13 cellular contexts compared by ENCODE assay signal in the genomic region with DNA sequence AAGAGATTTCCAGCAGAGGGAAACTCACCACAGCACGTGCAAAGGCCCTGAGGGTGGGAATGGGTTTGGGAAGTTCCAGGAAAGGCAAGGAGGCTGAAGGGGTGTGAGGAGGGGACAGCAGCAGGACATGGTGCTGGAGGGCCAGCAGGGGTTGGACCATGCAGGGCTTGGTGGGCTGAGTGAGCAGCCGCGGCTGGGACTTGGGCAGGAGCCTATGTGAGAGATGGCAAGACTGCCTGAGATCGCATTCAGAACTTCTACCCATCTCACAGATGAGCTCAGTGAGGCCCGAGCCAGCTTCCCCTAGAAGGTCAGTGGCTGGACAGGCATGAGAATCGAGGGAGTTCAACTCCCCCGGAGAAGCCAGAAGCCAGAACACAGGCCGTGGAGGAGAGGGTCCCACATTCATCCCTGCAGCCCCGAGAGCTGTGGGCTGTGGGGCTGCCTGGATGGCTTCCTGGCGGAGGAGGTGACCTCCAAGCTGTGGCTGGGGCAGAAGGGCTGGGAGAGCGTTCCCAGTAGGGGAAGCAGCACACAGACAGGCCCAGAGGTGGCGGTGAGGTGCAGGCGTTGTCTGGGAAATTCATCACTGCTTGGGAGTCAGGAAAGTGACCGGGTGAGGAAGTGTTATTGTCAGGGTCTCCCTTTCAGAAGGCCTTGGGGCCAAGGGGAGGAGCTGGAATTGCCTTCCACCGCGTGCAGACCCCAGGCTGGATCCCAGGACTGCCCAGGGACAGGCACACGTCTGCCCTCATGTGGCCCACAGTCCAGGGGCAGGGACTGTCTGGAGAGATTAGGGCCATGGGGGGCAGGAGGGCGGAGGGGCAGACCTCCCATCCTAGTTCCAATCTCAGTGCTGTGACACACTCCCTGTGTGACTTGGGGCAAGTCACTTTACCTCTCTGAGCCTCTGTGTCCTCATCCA.
A peak's percentile ranks its signal among the peaks of the same experiment; 100 is the strongest.
DNase-seq lines count a peak whose midpoint lies in the region; ATAC-seq, FAIRE-seq and TF ChIP-seq lines count a peak whose summit lies in the region.
"Had no signal": no experiment of that assay in that cellular context is flagged by ENCODE, and none has a peak within 500 bp of the region (broad histone marks: within the 10 kb centered on the region; RNA-seq: fewer than 3 reads in every experiment).

No MANE protein-coding gene starts in this region.

- H3K9me3 ChIP-seq in H1 (ENCODE audit: insufficient read depth in 2 of 2, low read depth in 1 of 2, low read length in 1 of 2), result no peaks in the 10 kb centered on the region
- H3K9me3 ChIP-seq in trophoblast cell (ENCODE audit: insufficient read depth, low read depth, low read length), result peaks cover 6% of the 10 kb centered on the region

- H3K27me3 ChIP-seq in H1 (replicated peaks in 1 of 4; ENCODE audit: control insufficient read depth in 3 of 4, extremely low read depth in 1 of 4, insufficient read depth in 3 of 4, low read length in 3 of 4) (no peaks in the 10 kb centered on the region), trophoblast cell (ENCODE audit: insufficient read depth, low read length) (no peaks in the 10 kb centered on the region)

- no peak overlapping the region for H3K56ac ChIP-seq in H1 (replicated peaks; ENCODE audit: insufficient read length, low read depth, low read length)

- H4K91ac ChIP-seq in H1 (replicated peaks; ENCODE audit: insufficient read length, low read length) (no peak overlapping the region), trophoblast cell (ENCODE audit: low read depth, low read length) (peak overlapping the region; percentile 15)

- no peak for DNase-seq in natural killer cell treated with Interleukin-12 subunit alpha and Interleukin-12 subunit beta and Interleukin-15 and Interleukin-18, amount 100 ng/mL, for 72 hours (ENCODE audit: low spot score)
- DNase-seq in natural killer cell (no peak), H1 (ENCODE audit: low read depth in 1 of 2, low spot score in 2 of 2) (no peak), trophoblast cell (no peak), NCI-H2107 (lab: John Stamatoyannopoulos, UW) (no peak), NCI-H446 treated with DMSO at 0.1 percent for 48 hours (lab: John Stamatoyannopoulos, UW) (no peak)
- DNase-seq in stimulated activated CD4-positive, alpha-beta T cell treated with anti-CD3 and anti-CD28 coated beads, Interleukin-4, amount 100 ng/mL, for 1 hour, result no peak
- DNase-seq: kidney glomerular epithelial cell, NCI-H1048, NCI-H446, occipital lobe had no signal

- H3K36me3 ChIP-seq in H1 (ENCODE audit: control insufficient read depth in 2 of 4, insufficient read depth in 4 of 4, low read length in 3 of 4) (no peaks in the 10 kb centered on the region), trophoblast cell (ENCODE audit: control insufficient read depth in 1 of 2, insufficient read depth in 2 of 2, low read length in 2 of 2) (no peaks in the 10 kb centered on the region)

- TF ChIP-seq POLR2A in H1 (IDR thresholded peaks at IDR 0.05; ENCODE audit: control extremely low read depth in 1 of 2, low read depth in 2 of 2, low read length in 2 of 2), result no peak

- no peak for ATAC-seq in natural killer cell treated with Interleukin-12 subunit alpha and Interleukin-12 subunit beta and Interleukin-15 and Interleukin-18, amount 100 ng/mL, for 72 hours
- ATAC-seq in natural killer cell (no peak), GM18873 (IDR thresholded peaks at IDR 0.05; ENCODE audit: low FRiP score, unreplicated experiment) (no peak)

- no peak overlapping the region for H2AFZ ChIP-seq in H1 (ENCODE audit: low read length)
- no peak overlapping the region for H2AFZ ChIP-seq in trophoblast cell (ENCODE audit: insufficient read depth, low read length, poor library complexity)

- H4K5ac ChIP-seq in H1 (ENCODE audit: insufficient read length, low read depth, low read length), result no peak overlapping the region

- H3K27ac ChIP-seq in H1 (ENCODE audit: low read depth, low read length) (no peak overlapping the region), trophoblast cell (ENCODE audit: low read depth, low read length) (no peak overlapping the region)

- POLR2A ChIA-PET in H1 (lab: Charles Lee; ENCODE audit: partially characterized antibody), result interaction anchor here (1.0 to 1.6 kb wide), 2 partner anchors 10 to 98 kb away, joined by 3 to 4 read pairs; no protein-coding TSS in a partner anchor

- H2AK5ac ChIP-seq in H1 (ENCODE audit: low read depth, low read length) (no peak overlapping the region), trophoblast cell (ENCODE audit: low read length) (no peak overlapping the region)

- H2BK5ac ChIP-seq in H1 (ENCODE audit: low read depth, low read length) (no peak overlapping the region), trophoblast cell (ENCODE audit: low read depth, low read length, poor library complexity) (no peak overlapping the region)

- no peak overlapping the region for H3K14ac ChIP-seq in H1 (ENCODE audit: insufficient read length)
- no peak overlapping the region for H3K14ac ChIP-seq in trophoblast cell (ENCODE audit: low read length)

- H3K4me3 Mint-ChIP-seq in natural killer cell treated with Interleukin-12 subunit alpha and Interleukin-12 subunit beta and Interleukin-15 and Interleukin-18, amount 100 ng/mL, for 72 hours, result peak overlapping the region; percentile 10
- no peak overlapping the region for H3K4me3 Mint-ChIP-seq in natural killer cell

- H3K23ac ChIP-seq in H1 (ENCODE audit: insufficient read length), result no peak overlapping the region
- H3K23ac ChIP-seq in trophoblast cell (ENCODE audit: low read length), result no peak overlapping the region

- peak overlapping the region; percentile 68; the same call in 1 of the 2 replicates for H2BK12ac ChIP-seq in H1 (ENCODE audit: low read depth, low read length)
- no peak overlapping the region for H2BK12ac ChIP-seq in trophoblast cell (ENCODE audit: low read length)

- peaks cover 54 to 66% of the 10 kb centered on the region in 2 donors for H3K4me1 Mint-ChIP-seq in natural killer cell treated with Interleukin-12 subunit alpha and Interleukin-12 subunit beta and Interleukin-15 and Interleukin-18, amount 100 ng/mL, for 72 hours (ENCODE audit: low read depth in 2 of 2)
- peaks cover 14 to 37% of the 10 kb centered on the region in 2 donors for H3K4me1 Mint-ChIP-seq in natural killer cell

- CTCF ChIA-PET in H1 (lab: Charles Lee; ENCODE audit: partially characterized antibody), result interaction anchor here (0.6 to 7.0 kb wide), 7 partner anchors 9 to 212 kb away, joined by 3 to 61 read pairs (median 3); no protein-coding TSS in a partner anchor

- H3K36me3 Mint-ChIP-seq in natural killer cell treated with Interleukin-12 subunit alpha and Interleukin-12 subunit beta and Interleukin-15 and Interleukin-18, amount 100 ng/mL, for 72 hours, result no peaks in the 10 kb centered on the region
- H3K36me3 Mint-ChIP-seq in natural killer cell, result no peaks in the 10 kb centered on the region

- no peaks in the 10 kb centered on the region for H4K20me1 ChIP-seq in H1 (replicated peaks in 1 of 2; ENCODE audit: control insufficient read depth in 1 of 2, insufficient read depth in 2 of 2, low read length in 2 of 2)

- no peaks in the 10 kb centered on the region for H3K79me2 ChIP-seq in H1 (ENCODE audit: control insufficient read depth in 1 of 2, insufficient read depth in 2 of 2, low read length in 2 of 2)
- H3K79me2 ChIP-seq in trophoblast cell (ENCODE audit: control insufficient read depth, insufficient read depth, low read length, poor library complexity), result no peaks in the 10 kb centered on the region

- intact Hi-C loops in natural killer cell (cut with micrococcal nuclease), result no loop called here

- TF ChIP-seq EP300 in H1 (IDR thresholded peaks at IDR 0.05; ENCODE audit: borderline replicate concordance in 1 of 2, low read depth in 2 of 2, low read length in 2 of 2), result no peak

- peaks cover 3 to 5% of the 10 kb centered on the region in 2 donors for H3K27me3 Mint-ChIP-seq in natural killer cell treated with Interleukin-12 subunit alpha and Interleukin-12 subunit beta and Interleukin-15 and Interleukin-18, amount 100 ng/mL, for 72 hours
- H3K27me3 Mint-ChIP-seq in natural killer cell (ENCODE audit: low read depth in 2 of 2), result peaks cover 27 to 40% of the 10 kb centered on the region in 2 donors

- WGBS in H1 (ENCODE audit: extremely low coverage in 1 of 2, insufficient coverage in 1 of 2, insufficient read length in 1 of 2, insufficient replicate concordance in 2 of 2, low coverage in 1 of 2, low lambda C conversion rate in 2 of 2, missing lambda C conversion rate in 1 of 2), 2 experiments, result 89% methylated on average over 17 of the region's 18 CpGs; no CpG with 5 or more reads in 1 of the 2 experiments
- WGBS in trophoblast cell (ENCODE audit: extremely low coverage, insufficient coverage, insufficient read length), result no CpG with 5 or more reads among the region's 18 CpGs

- FAIRE-seq in H1 (lab: Jason Lieb, UNC), result no peak
- FAIRE-seq: GM18507 had no signal

- H3K79me1 ChIP-seq in H1 (ENCODE audit: low read depth, low read length) (no peaks in the 10 kb centered on the region), trophoblast cell (ENCODE audit: low read length) (peaks cover 5% of the 10 kb centered on the region)

- H3K4me2 ChIP-seq in H1 (ENCODE audit: insufficient read depth in 1 of 2, low read depth in 2 of 2, low read length in 2 of 2) (no peak overlapping the region), trophoblast cell (ENCODE audit: low read length) (no peak overlapping the region)

- no peak overlapping the region for H3K4ac ChIP-seq in H1 (replicated peaks; ENCODE audit: insufficient read length, low read depth, low read length)
- no peak overlapping the region for H3K4ac ChIP-seq in trophoblast cell (ENCODE audit: low read depth, low read length)

- TF ChIP-seq RAD21 in H1 (IDR thresholded peaks at IDR 0.05 in 1 of 2, conservative IDR thresholded peaks at IDR 0.05 in 1 of 2; ENCODE audit: low read depth in 2 of 2, low read length in 2 of 2), result peak; percentile 44 to 56

- H2BK15ac ChIP-seq in H1 (ENCODE audit: low read length), result no peak overlapping the region

- H2BK20ac ChIP-seq in H1 (ENCODE audit: low read length), result peak overlapping the region; percentile 72; the same call in 1 of the 2 replicates

- no peaks in the 10 kb centered on the region for H3K23me2 ChIP-seq in H1 (ENCODE audit: low read depth, low read length)

- H3K4me3 ChIP-seq in H1 (ENCODE audit: extremely low read depth in 1 of 4, insufficient read depth in 2 of 4, low read depth in 3 of 4, low read length in 4 of 4) (no peak overlapping the region), trophoblast cell (ENCODE audit: low read depth, low read length) (no peak overlapping the region)

- H3K9ac ChIP-seq in H1 (replicated peaks in 1 of 4; ENCODE audit: extremely low read depth in 1 of 4, low read depth in 3 of 4, low read length in 3 of 4), result no peak overlapping the region
- no peak overlapping the region for H3K9ac ChIP-seq in trophoblast cell (ENCODE audit: low read length)

- no peak for TF ChIP-seq CTCF in natural killer cell (IDR thresholded peaks at IDR 0.05)
- TF ChIP-seq CTCF in H1 (IDR thresholded peaks at IDR 0.05; ENCODE audit: control extremely low read depth in 1 of 3, insufficient read depth in 1 of 3, low read depth in 1 of 3, low read length in 3 of 3), result peak; percentile 30 to 53 (median 37); a peak in 3 of 4 replicates

- H3K4me1 ChIP-seq in H1 (replicated peaks in 1 of 4; ENCODE audit: control insufficient read depth in 3 of 4, insufficient read depth in 4 of 4, low read length in 3 of 4), result peaks cover 0 to 4% (median 0%) of the 10 kb centered on the region in 4 experiments; a peak in 4 of 7 replicates
- H3K4me1 ChIP-seq in trophoblast cell (ENCODE audit: control insufficient read depth in 1 of 2, insufficient read depth in 2 of 2, low read length in 2 of 2), result peaks cover 4 to 11% of the 10 kb centered on the region in 2 experiments

- no peak overlapping the region for H4K12ac ChIP-seq in trophoblast cell (ENCODE audit: low read depth, low read length)

- H2BK120ac ChIP-seq in H1 (replicated peaks; ENCODE audit: low read depth, low read length), result no peak overlapping the region
- peak overlapping the region; percentile 8 for H2BK120ac ChIP-seq in trophoblast cell (ENCODE audit: insufficient read depth, low read length, poor library complexity)

- H3K18ac ChIP-seq in H1 (ENCODE audit: extremely low read depth, low read length) (no peak overlapping the region), trophoblast cell (ENCODE audit: low read length) (no peak overlapping the region)

- H3K9me3 Mint-ChIP-seq in natural killer cell treated with Interleukin-12 subunit alpha and Interleukin-12 subunit beta and Interleukin-15 and Interleukin-18, amount 100 ng/mL, for 72 hours, result no peaks in the 10 kb centered on the region
- no peaks in the 10 kb centered on the region for H3K9me3 Mint-ChIP-seq in natural killer cell

- no peak overlapping the region for H4K8ac ChIP-seq in H1 (ENCODE audit: extremely low read depth, insufficient read depth, low read length)
- no peak overlapping the region for H4K8ac ChIP-seq in trophoblast cell (ENCODE audit: low read depth, low read length)

- peak overlapping the region; percentile 72 to 86 for H3K27ac Mint-ChIP-seq in natural killer cell treated with Interleukin-12 subunit alpha and Interleukin-12 subunit beta and Interleukin-15 and Interleukin-18, amount 100 ng/mL, for 72 hours
- H3K27ac Mint-ChIP-seq in natural killer cell, result no peak overlapping the region

Comparison
In these comparisons a context has a peak if more than half of its experiments do, and no peak if none do; other contexts are left out.
1. H3K27ac Mint-ChIP-seq: peak in natural killer cell treated with Interleukin-12 subunit alpha and Interleukin-12 subunit beta and Interleukin-15 and Interleukin-18, amount 100 ng/mL, for 72 hours (2 of 2); none in natural killer cell (0 of 2).